In the genomic region with DNA sequence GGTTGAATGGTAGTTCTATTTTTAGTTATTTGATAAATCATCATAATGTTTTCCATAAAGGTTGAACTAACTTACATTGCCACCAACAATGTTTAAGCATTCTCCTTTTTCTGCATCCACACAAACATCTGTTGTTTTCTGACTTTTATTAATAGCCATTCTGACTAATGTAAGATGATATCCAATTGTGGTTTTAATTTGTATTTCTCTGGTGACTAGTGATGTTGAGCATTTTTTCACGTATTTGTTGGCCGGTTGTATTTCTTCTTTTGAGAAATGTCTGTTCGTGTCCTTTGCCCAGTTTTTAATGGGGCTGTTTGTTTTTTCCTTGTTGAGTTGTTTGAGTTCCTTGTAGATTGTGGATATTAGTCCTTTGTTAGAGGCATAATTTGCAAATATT, we compare ENCODE assay signal across 25 cellular contexts. TPM values are rescaled to one million over a fixed set of nuclear protein-coding genes. Genes with fewer than 3 reads are reported as not detected.
"Had no signal": no experiment of that assay in that cellular context is flagged by ENCODE, and none has a peak within 500 bp of the region (broad histone marks: within the 10 kb centered on the region; RNA-seq: fewer than 3 reads in every experiment).

No MANE protein-coding gene starts in this region.

- DNase-seq: activated CD4-positive, alpha-beta T cell treated with anti-CD3 and anti-CD28 coated beads for 1 hour; activated CD4-positive, alpha-beta T cell treated with anti-CD3 and anti-CD28 coated beads, Interleukin-2, amount 50 U/mL, for 1 hour; activated naive CD4-positive, alpha-beta T cell; activated T-cell treated with anti-CD3 and anti-CD28 coated beads, Interleukin-2, amount 50 U/mL, for 4 hours; adrenal gland; cerebellar nuclear complex; foreskin keratinocyte; left ventricle myocardium inferior; stimulated activated CD4-positive, alpha-beta T cell treated with anti-CD3 and anti-CD28 coated beads, Interleukin-12 subunit alpha, Interleukin-12 subunit beta, amount 100 ng/mL, for 4 hours; substantia nigra; T-helper 1 cell; T-helper 9 cell; tibial artery had no signal

- H3K36me3 ChIP-seq: adrenal gland, ascending aorta, left ventricle myocardium inferior, tibial artery had no signal

- H3K4me1 ChIP-seq: adrenal gland, ascending aorta, foreskin keratinocyte, left ventricle myocardium inferior, tibial artery had no signal

- H3K27ac ChIP-seq: adrenal gland, ascending aorta, coronary artery, foreskin keratinocyte, left ventricle myocardium inferior, tibial artery had no signal

- ATAC-seq: activated T-cell treated with anti-CD3 and anti-CD28 coated beads, Interleukin-2, amount 50 U/mL, for 4 hours; foreskin keratinocyte; natural killer cell treated with Interleukin-12 subunit alpha and Interleukin-12 subunit beta and Interleukin-15 and Interleukin-18, amount 100 ng/mL, for 72 hours had no signal

- H3K9me3 Mint-ChIP-seq: activated T-helper 2 cell treated with anti-CD3 and anti-CD28 coated beads, Interferon-gamma antibody, Interleukin-2, Interleukin-4, amounts not matched to agents 10 μg/mL and 5 μg/mL and 100 μg/mL, durations not matched to agents 14 hours and 24 hours and 36 hours had no signal

- H3K9me3 ChIP-seq: adrenal gland, ascending aorta, tibial artery had no signal

- H3K4me3 Mint-ChIP-seq: activated naive CD8-positive, alpha-beta T cell; activated T-cell treated with anti-CD3 and anti-CD28 coated beads, Interleukin-2, amount 50 U/mL, for 4 hours; mesothelial cell of epicardium; natural killer cell treated with Interleukin-12 subunit alpha and Interleukin-12 subunit beta and Interleukin-15 and Interleukin-18, amount 100 ng/mL, for 72 hours; stimulated activated naive CD8-positive, alpha-beta T cell treated with anti-CD3 and anti-CD28 coated beads, Interleukin-15, Interleukin-2, amounts not matched to agents 100 ng/mL and 50 ng/mL, for 24 hours had no signal

- H3K27me3 ChIP-seq: adrenal gland, ascending aorta, tibial artery had no signal

- H3K27ac Mint-ChIP-seq: activated naive CD8-positive, alpha-beta T cell; activated T-helper 2 cell treated with anti-CD3 and anti-CD28 coated beads, Interferon-gamma antibody, Interleukin-2, Interleukin-4, amounts not matched to agents 10 μg/mL and 5 μg/mL and 100 μg/mL, durations not matched to agents 14 hours and 24 hours and 36 hours; mesothelial cell of epicardium; natural killer cell treated with Interleukin-12 subunit alpha and Interleukin-12 subunit beta and Interleukin-15 and Interleukin-18, amount 100 ng/mL, for 72 hours; progenitor cell of endocrine pancreas; stimulated activated naive CD8-positive, alpha-beta T cell treated with anti-CD3 and anti-CD28 coated beads, Interleukin-15, Interleukin-2, amounts not matched to agents 100 ng/mL and 50 ng/mL, for 24 hours had no signal

- H3K4me3 ChIP-seq: adrenal gland, ascending aorta, coronary artery, left ventricle myocardium inferior, tibial artery had no signal

- H3K36me3 Mint-ChIP-seq: activated naive CD8-positive, alpha-beta T cell; mesothelial cell of epicardium had no signal

RNA-seq across cellular contexts. Expression of a gene that starts 24.6 kb away (rescaled TPM):
- total RNA-seq: fibroblast of lung, glomerular endothelial cell, left ventricle myocardium inferior, lung microvascular endothelial cell, osteocyte had no signal
- polyA plus RNA-seq: fibroblast of lung had no signal
